ENCODE assay signal across 13 cellular contexts in genomic region chr13:106063591-106064308, GRCh38.
DNase-seq lines count a peak whose midpoint lies in the region; ATAC-seq and TF ChIP-seq lines count a peak whose summit lies in the region.
"Had no signal": no experiment of that assay in that cellular context is flagged by ENCODE, and none has a peak within 500 bp of the region (broad histone marks: within the 10 kb centered on the region; RNA-seq: fewer than 3 reads in every experiment).

No MANE protein-coding gene starts in this region.

- CTCF ChIA-PET in naive thymus-derived CD4-positive, alpha-beta T cell (lab: Charles Lee): no interaction called here

- TF ChIP-seq CTCF in AG09309 (IDR thresholded peaks at IDR 0.05; ENCODE audit: control insufficient read depth, insufficient read depth, low read depth, low read length, missing control alignments): no peak

- no peaks in the 10 kb centered on the region for H3K4me1 ChIP-seq in naive thymus-derived CD4-positive, alpha-beta T cell (ENCODE audit: control insufficient read depth in 2 of 2, insufficient read depth in 2 of 2, low read length in 2 of 2)

- no peak overlapping the region for H3K4me3 ChIP-seq in AG09309 (ENCODE audit: control insufficient read depth, low read depth, low read length)
- H3K4me3 ChIP-seq in naive thymus-derived CD4-positive, alpha-beta T cell (ENCODE audit: low read length): no peak overlapping the region

- no peaks in the 10 kb centered on the region for H3K9me3 ChIP-seq in naive thymus-derived CD4-positive, alpha-beta T cell (ENCODE audit: control insufficient read depth in 2 of 3, low read length in 3 of 3)

- peaks cover 0 to 2% (median 0%) of the 10 kb centered on the region in 7 donors for H3K4me1 Mint-ChIP-seq in naive thymus-derived CD4-positive, alpha-beta T cell

- no peak overlapping the region for H3K4me3 Mint-ChIP-seq in naive thymus-derived CD4-positive, alpha-beta T cell

- intact Hi-C loops in naive thymus-derived CD4-positive, alpha-beta T cell (cut with micrococcal nuclease): no loop called here

- H3K27ac ChIP-seq in naive thymus-derived CD4-positive, alpha-beta T cell (ENCODE audit: low read depth, low read length): no peak overlapping the region
- H3K27ac ChIP-seq: epithelial cell of prostate had no signal

- DNase-seq in AG09309 (ENCODE audit: low read depth) (peak; percentile 56), HT-29 (ENCODE audit: low spot score) (peak; percentile 10), astrocyte of the hippocampus (ENCODE audit: low read depth, low spot score) (peak; percentile 73), kidney glomerular epithelial cell (lab: John Stamatoyannopoulos, UW) (peak; percentile 17), SK-N-DZ (ENCODE audit: low spot score) (no peak), retina (no peak)
- DNase-seq in naive thymus-derived CD4-positive, alpha-beta T cell: no peak
- no peak for DNase-seq in activated effector memory CD4-positive, alpha-beta T cell treated with Interleukin-2 at 50 U/mL for 16 hours
- DNase-seq: cerebellar nuclear complex; NCI-H146; NCI-H524 treated with DMSO at 0.1 percent for 48 hours; stimulated activated CD4-positive, alpha-beta T cell treated with anti-CD3 and anti-CD28 coated beads, Interleukin-1b, Interleukin-23, amount 100 ng/mL, for 48 hours had no signal

- no peak for ATAC-seq in naive thymus-derived CD4-positive, alpha-beta T cell

- H3K27me3 ChIP-seq in naive thymus-derived CD4-positive, alpha-beta T cell (ENCODE audit: control insufficient read depth in 2 of 2, insufficient read depth in 2 of 2, low read length in 2 of 2): no peaks in the 10 kb centered on the region

- H3K36me3 Mint-ChIP-seq in naive thymus-derived CD4-positive, alpha-beta T cell: no peaks in the 10 kb centered on the region

- H3K9me3 Mint-ChIP-seq in naive thymus-derived CD4-positive, alpha-beta T cell: peaks cover 0 to 7% (median 0%) of the 10 kb centered on the region in 11 donors

- no peaks in the 10 kb centered on the region for H3K36me3 ChIP-seq in naive thymus-derived CD4-positive, alpha-beta T cell (ENCODE audit: control insufficient read depth in 2 of 3, insufficient read depth in 3 of 3, low read length in 3 of 3)

- POLR2A ChIA-PET in naive thymus-derived CD4-positive, alpha-beta T cell (lab: Charles Lee): no interaction called here

- peaks cover 0 to 4% (median 0%) of the 10 kb centered on the region in 5 donors for H3K27me3 Mint-ChIP-seq in naive thymus-derived CD4-positive, alpha-beta T cell

- H3K27ac Mint-ChIP-seq in naive thymus-derived CD4-positive, alpha-beta T cell: no peak overlapping the region

Comparison
In these comparisons a context has a peak if more than half of its experiments do, and no peak if none do; other contexts are left out.
1. DNase-seq: peak in AG09309 (single experiment), HT-29 (single experiment), astrocyte of the hippocampus (single experiment) and kidney glomerular epithelial cell (single experiment); none in SK-N-DZ (single experiment), naive thymus-derived CD4-positive, alpha-beta T cell (0 of 9), activated effector memory CD4-positive, alpha-beta T cell treated with Interleukin-2 at 50 U/mL for 16 hours (single experiment) and retina (single experiment).